14 cellular contexts compared by ENCODE assay signal in genomic region chr6:63526931-63527330, GRCh38. TPM values are rescaled to one million over a fixed set of nuclear protein-coding genes. Genes with fewer than 3 reads are reported as not detected.
DNase-seq lines count a peak whose midpoint lies in the region; ATAC-seq, FAIRE-seq and TF ChIP-seq lines count a peak whose summit lies in the region.
"Had no signal": no experiment of that assay in that cellular context is flagged by ENCODE, and none has a peak within 500 bp of the region (broad histone marks: within the 10 kb centered on the region; RNA-seq: fewer than 3 reads in every experiment).

No MANE protein-coding gene starts in this region.

- H4K20me1 ChIP-seq in IMR-90 (ENCODE audit: insufficient read depth, low read length) = 0 out of 2 replicates have a peak, but pooled peaks cover 3% of the 10 kb centered on the region
- H4K20me1 ChIP-seq in mammary epithelial cell (ENCODE audit: insufficient read depth, low read length) = no peaks in the 10 kb centered on the region
- no peaks in the 10 kb centered on the region for H4K20me1 ChIP-seq in HepG2 (ENCODE audit: insufficient read depth, low read length)
- no peaks in the 10 kb centered on the region for H4K20me1 ChIP-seq in smooth muscle cell (ENCODE audit: low read depth)

- H2AK5ac ChIP-seq in IMR-90 (ENCODE audit: low read depth, low read length) = no peak overlapping the region

- peak overlapping the region; percentile 68; the same call in 1 of the 2 replicates for H4K5ac ChIP-seq in IMR-90 (ENCODE audit: low read depth, low read length)

- no peak overlapping the region for H3K56ac ChIP-seq in IMR-90 (ENCODE audit: extremely low read depth, insufficient read depth, low read length)

- H2BK120ac ChIP-seq in IMR-90 (ENCODE audit: low read depth, low read length) = peak overlapping the region; percentile 47

- no peaks in the 10 kb centered on the region for H3K79me2 ChIP-seq in mammary epithelial cell (ENCODE audit: insufficient read depth, low read length)
- H3K79me2 ChIP-seq in HepG2 (ENCODE audit: insufficient read depth, low read length) = peaks cover 80% of the 10 kb centered on the region
- no peaks in the 10 kb centered on the region for H3K79me2 ChIP-seq in smooth muscle cell (ENCODE audit: low read depth)

- no peaks in the 10 kb centered on the region for H3K79me1 ChIP-seq in IMR-90 (ENCODE audit: low read depth in 1 of 2, low read length in 2 of 2)

- H2AK9ac ChIP-seq in IMR-90 (replicated peaks; ENCODE audit: low read depth, low read length, poor library complexity) = no peak overlapping the region

- no peaks in the 10 kb centered on the region for H3K27me3 Mint-ChIP-seq in natural killer cell treated with Interleukin-12 subunit alpha and Interleukin-12 subunit beta and Interleukin-15 and Interleukin-18, amount 100 ng/mL, for 72 hours

- POLR2A ChIA-PET in IMR-90 (lab: Charles Lee; ENCODE audit: unreplicated experiment) = no interaction called here
- POLR2A ChIA-PET in HepG2 (lab: Yijun Ruan, JAX) = interaction anchor here (0.9 to 4.6 kb wide), 14 partner anchors 9 to 174 kb away, joined by 3 to 118 read pairs (median 9); no protein-coding TSS in a partner anchor

- H3K4me2 ChIP-seq in IMR-90 (ENCODE audit: low read depth, low read length) = no peak overlapping the region
- peak overlapping the region; percentile 41 for H3K4me2 ChIP-seq in mammary epithelial cell (ENCODE audit: insufficient read depth, low read depth, low read length)
- peak overlapping the region; percentile 70 for H3K4me2 ChIP-seq in HepG2 (ENCODE audit: low read depth, low read length)
- peak overlapping the region; percentile 67 for H3K4me2 ChIP-seq in smooth muscle cell

- H2AFZ ChIP-seq in IMR-90 (replicated peaks; ENCODE audit: low read length, poor library complexity) = no peak overlapping the region
- peak overlapping the region; percentile 3 for H2AFZ ChIP-seq in mammary epithelial cell (ENCODE audit: low read depth, low read length)
- H2AFZ ChIP-seq in HepG2 (ENCODE audit: low read length) = no peak overlapping the region
- peak overlapping the region; percentile 31 for H2AFZ ChIP-seq in smooth muscle cell (ENCODE audit: low read depth)

- H3K4me1 ChIP-seq in IMR-90 (ENCODE audit: control insufficient read depth, insufficient read depth, low read length) (peaks cover 10% of the 10 kb centered on the region), mammary epithelial cell (ENCODE audit: insufficient read depth, low read length) (peaks cover 33% of the 10 kb centered on the region), HepG2 (ENCODE audit: insufficient read depth, low read length) (peaks cover 89% of the 10 kb centered on the region), smooth muscle cell (ENCODE audit: low read depth) (peaks cover 7% of the 10 kb centered on the region)
- H3K4me1 ChIP-seq: HAP-1 had no signal

- peak overlapping the region; percentile 17 for H2BK5ac ChIP-seq in IMR-90 (ENCODE audit: low read depth, low read length, poor library complexity, severe bottlenecking)

- TF ChIP-seq POLR2A in IMR-90 (IDR thresholded peaks at IDR 0.05; ENCODE audit: low read depth, low read length) (no peak), HepG2 (IDR thresholded peaks at IDR 0.05; ENCODE audit: insufficient read depth in 1 of 2, low read depth in 2 of 2, low read length in 2 of 2) (peak in 1 of 2 experiments; percentile 18; a peak in 1 of 4 replicates)

- no peaks in the 10 kb centered on the region for H3K36me3 Mint-ChIP-seq in natural killer cell treated with Interleukin-12 subunit alpha and Interleukin-12 subunit beta and Interleukin-15 and Interleukin-18, amount 100 ng/mL, for 72 hours

- no peak overlapping the region for H2BK20ac ChIP-seq in IMR-90 (ENCODE audit: low read depth, low read length)

- no peak for ATAC-seq in IMR-90 (ENCODE audit: low read depth)
- ATAC-seq in HepG2 = no peak
- no peak for ATAC-seq in natural killer cell treated with Interleukin-12 subunit alpha and Interleukin-12 subunit beta and Interleukin-15 and Interleukin-18, amount 100 ng/mL, for 72 hours

- no peak overlapping the region; the same call in 1 of the 2 replicates for H3K14ac ChIP-seq in IMR-90 (replicated peaks; ENCODE audit: low read depth, low read length)

- no peak overlapping the region for H4K91ac ChIP-seq in IMR-90 (ENCODE audit: insufficient read depth, low read depth, low read length)

- BruUV-seq in IMR-90 (replicated peaks; lab: Mats Ljungman, UMichigan) (no TSS peak), mammary epithelial cell (replicated peaks; lab: Mats Ljungman, UMichigan) (no TSS peak), HepG2 (replicated peaks; lab: Mats Ljungman, UMichigan) (no TSS peak)

- peaks cover 2% of the 10 kb centered on the region; the same call in 1 of the 2 replicates for H3K9me1 ChIP-seq in IMR-90 (ENCODE audit: insufficient read depth, low read length)

- CTCF ChIA-PET in IMR-90 (lab: Yijun Ruan, JAX) = no interaction called here
- CTCF ChIA-PET in mammary epithelial cell (lab: Charles Lee; ENCODE audit: low non-redundant PET) = no interaction called here
- CTCF ChIA-PET in HepG2 (lab: Yijun Ruan, JAX; ENCODE audit: low intra/inter-chr PET ratio, low total read pairs) = no interaction called here

- intact Hi-C loops in IMR-90 (cut with micrococcal nuclease) = loop anchor here (2.0 to 5.0 kb wide), 2 partner anchors 34 to 45 kb away; partner anchors contain the start of genes LOC128125822 and PTP4A1
- intact Hi-C loops in mammary epithelial cell (cut with micrococcal nuclease) = loop anchor here (1.0 kb wide), 2 partner anchors 10 to 45 kb away; partner anchors contain the start of genes LOC128125822 and PTP4A1
- intact Hi-C loops in HepG2 (cut with micrococcal nuclease; ENCODE audit: unreplicated experiment) = loop anchor here (1.0 kb wide), 3 partner anchors 13 to 47 kb away; no protein-coding TSS in a partner anchor

- H3K9ac ChIP-seq in IMR-90 (ENCODE audit: low read depth, low read length) (no peak overlapping the region), mammary epithelial cell (ENCODE audit: insufficient read depth, low read length) (peak overlapping the region; percentile 14), HepG2 (ENCODE audit: insufficient read depth, low read depth, low read length) (peak overlapping the region; percentile 75), smooth muscle cell (ENCODE audit: low read depth) (peak overlapping the region; percentile 82)

- TF ChIP-seq EP300 in HepG2 (IDR thresholded peaks at IDR 0.05; ENCODE audit: low read depth in 2 of 2, low read length in 2 of 2) (no peak), HepG2 (CRISPR knock-in tag; IDR thresholded peaks at IDR 0.05; ENCODE audit: borderline replicate concordance) (no peak)

- no peak overlapping the region for H4K8ac ChIP-seq in IMR-90 (ENCODE audit: low read depth in 2 of 2, low read length in 2 of 2)

- no peaks in the 10 kb centered on the region for H3K27me3 ChIP-seq in IMR-90 (ENCODE audit: control insufficient read depth, insufficient read depth, low read length)
- no peaks in the 10 kb centered on the region for H3K27me3 ChIP-seq in mammary epithelial cell (ENCODE audit: insufficient read depth, low read length)
- no peaks in the 10 kb centered on the region for H3K27me3 ChIP-seq in HepG2 (ENCODE audit: control insufficient read depth in 1 of 2, insufficient read depth in 2 of 2, low read length in 2 of 2)
- no peaks in the 10 kb centered on the region for H3K27me3 ChIP-seq in smooth muscle cell (ENCODE audit: low read depth)

- H3K9me3 Mint-ChIP-seq in natural killer cell treated with Interleukin-12 subunit alpha and Interleukin-12 subunit beta and Interleukin-15 and Interleukin-18, amount 100 ng/mL, for 72 hours = no peaks in the 10 kb centered on the region

- FAIRE-seq in HepG2 (lab: Jason Lieb, UNC) = no peak

- peaks cover 7 to 20% of the 10 kb centered on the region in 2 donors for H3K4me1 Mint-ChIP-seq in natural killer cell treated with Interleukin-12 subunit alpha and Interleukin-12 subunit beta and Interleukin-15 and Interleukin-18, amount 100 ng/mL, for 72 hours (ENCODE audit: low read depth in 2 of 2)

- H2BK15ac ChIP-seq in IMR-90 (ENCODE audit: low read depth, low read length) = no peak overlapping the region

- no peak for DNase-seq in IMR-90
- DNase-seq in mammary epithelial cell = no peak
- no peak for DNase-seq in HepG2 (ENCODE audit: low spot score)
- no peak for DNase-seq in smooth muscle cell (lab: John Stamatoyannopoulos, UW; ENCODE audit: unreplicated experiment)
- DNase-seq in GOT3 (lab: John Stamatoyannopoulos, UW) = no peak
- DNase-seq in NCI-H446 treated with DMSO at 0.1 percent for 48 hours (lab: John Stamatoyannopoulos, UW) = no peak
- no peak for DNase-seq in natural killer cell treated with Interleukin-12 subunit alpha and Interleukin-12 subunit beta and Interleukin-15 and Interleukin-18, amount 100 ng/mL, for 72 hours (ENCODE audit: low spot score)
- DNase-seq: KG1, NCI-H1436, NCI-H2029, NCI-H2171, NCI-H774 had no signal

- H3K4me3 Mint-ChIP-seq in natural killer cell treated with Interleukin-12 subunit alpha and Interleukin-12 subunit beta and Interleukin-15 and Interleukin-18, amount 100 ng/mL, for 72 hours = no peak overlapping the region

- dilution Hi-C loops in IMR-90 (cut with HindIII; ENCODE audit: low sequenced_read_pairs, unreplicated experiment) = no loop called here
- dilution Hi-C loops in mammary epithelial cell (cut with HindIII; ENCODE audit: low sequenced_read_pairs) = loop anchor here (5.0 kb wide), 1 partner anchor 45 kb away; the partner anchor contains the start of genes LOC128125822 and PTP4A1

- TF ChIP-seq RAD21 in IMR-90 (IDR thresholded peaks at IDR 0.05; ENCODE audit: low read length) = no peak
- no peak for TF ChIP-seq RAD21 in HepG2 (CRISPR knock-in tag; IDR thresholded peaks at IDR 0.05)

- no peak overlapping the region for H3K4me3 ChIP-seq in IMR-90 (ENCODE audit: insufficient read depth, low read depth, low read length)
- H3K4me3 ChIP-seq in mammary epithelial cell (replicated peaks in 1 of 3; ENCODE audit: insufficient read depth in 1 of 3, low read depth in 2 of 3, low read length in 3 of 3) = no peak overlapping the region
- no peak overlapping the region; a peak in 1 of 6 replicates for H3K4me3 ChIP-seq in HepG2 (replicated peaks in 1 of 3; ENCODE audit: insufficient read depth in 1 of 3, low read depth in 2 of 3, low read length in 3 of 3)
- H3K4me3 ChIP-seq in smooth muscle cell = no peak overlapping the region
- H3K4me3 ChIP-seq: HAP-1, SK-N-MC had no signal

- in situ Hi-C loops in IMR-90 (cut with MboI; ENCODE audit: low sequenced_read_pairs) (no loop called here), mammary epithelial cell (cut with MboI; ENCODE audit: low sequenced_read_pairs in 2 of 2) (no loop called here), HepG2 (cut with HindIII; ENCODE audit: extremely low pct_ligation_motif_present, low pct_unique_long_range_greater_than_20kb) (no loop called here)

- H3K4ac ChIP-seq in IMR-90 (ENCODE audit: low read depth, low read length) = no peak overlapping the region

- H3K18ac ChIP-seq in IMR-90 (ENCODE audit: low read depth, low read length) = peak overlapping the region; percentile 78

- H3K36me3 ChIP-seq in IMR-90 (ENCODE audit: control insufficient read depth, insufficient read depth, low read length) (no peaks in the 10 kb centered on the region), mammary epithelial cell (ENCODE audit: insufficient read depth, low read length) (no peaks in the 10 kb centered on the region), HepG2 (replicated peaks in 1 of 2; ENCODE audit: control insufficient read depth in 1 of 2, insufficient read depth in 2 of 2, low read length in 2 of 2) (peaks cover 9 to 25% of the 10 kb centered on the region in 2 experiments), smooth muscle cell (ENCODE audit: low read depth) (no peaks in the 10 kb centered on the region)
- H3K36me3 ChIP-seq: HAP-1 had no signal

- peaks cover 10% of the 10 kb centered on the region for H3F3A ChIP-seq in smooth muscle cell (ENCODE audit: low read depth)

- H3K27ac ChIP-seq in IMR-90 (ENCODE audit: insufficient read depth, low read length) = no peak overlapping the region
- peak overlapping the region; percentile 95 for H3K27ac ChIP-seq in mammary epithelial cell (ENCODE audit: insufficient read depth, low read depth, low read length)
- H3K27ac ChIP-seq in HepG2 (ENCODE audit: extremely low read length, insufficient read depth, low read length) = peak overlapping the region; percentile 82
- H3K27ac ChIP-seq in smooth muscle cell (ENCODE audit: low read depth) = peak overlapping the region; percentile 98
- H3K27ac ChIP-seq: SK-N-MC had no signal

- TF ChIP-seq CTCF in IMR-90 (conservative IDR thresholded peaks at IDR 0.05; ENCODE audit: low read depth, low read length) (no peak), mammary epithelial cell (conservative IDR thresholded peaks at IDR 0.05 in 1 of 2, IDR thresholded peaks at IDR 0.05 in 1 of 2; ENCODE audit: extremely low read depth in 1 of 2, insufficient read depth in 1 of 2, low read depth in 1 of 2, low read length in 2 of 2) (no peak), HepG2 (CRISPR knock-in tag; IDR thresholded peaks at IDR 0.05) (no peak), smooth muscle cell (IDR thresholded peaks at IDR 0.05; ENCODE audit: borderline replicate concordance, insufficient read depth, poor library complexity, severe bottlenecking) (no peak)

- H3K23ac ChIP-seq in IMR-90 (ENCODE audit: low read depth, low read length) = no peak overlapping the region

- no peak overlapping the region for H3K27ac Mint-ChIP-seq in natural killer cell treated with Interleukin-12 subunit alpha and Interleukin-12 subunit beta and Interleukin-15 and Interleukin-18, amount 100 ng/mL, for 72 hours

- H3K9me3 ChIP-seq in IMR-90 (ENCODE audit: control insufficient read depth, insufficient read depth, low read length) = no peaks in the 10 kb centered on the region
- H3K9me3 ChIP-seq in mammary epithelial cell (replicated peaks; ENCODE audit: insufficient read depth, low read length) = no peaks in the 10 kb centered on the region
- no peaks in the 10 kb centered on the region for H3K9me3 ChIP-seq in HepG2 (ENCODE audit: low read length)
- no peaks in the 10 kb centered on the region for H3K9me3 ChIP-seq in smooth muscle cell (replicated peaks; ENCODE audit: low read depth)
- H3K9me3 ChIP-seq: HAP-1 had no signal

RNA-seq across cellular contexts. Expression of gene PTP4A1, which starts 45.3 kb away (rescaled TPM):
- 53.1 and 60.0 TPM in 2 replicates for total RNA-seq in IMR-90 (2012; rRNA removed)
- polyA plus RNA-seq in IMR-90 (2012; rRNA removed) = 16.2 and 31.2 TPM in 2 replicates
- 1.1 and 3.1 TPM in 2 replicates for polyA plus RNA-seq in IMR-90 (2012; cell fraction: cytosol; rRNA removed)
- 1.3 and 21.9 TPM in 2 replicates for polyA plus RNA-seq in IMR-90 (2012; cell fraction: nucleus; rRNA removed; ENCODE audit: low replicate concordance)
- 100 to 1,000 TPM in 1 of 2 donors, 10 to 100 TPM in 1; 90.2 to 175 TPM for total RNA-seq in mammary epithelial cell
- polyA plus RNA-seq in mammary epithelial cell = 42.2 TPM
- 130 TPM for polyA minus RNA-seq in mammary epithelial cell
- total RNA-seq in HepG2 (2016; rRNA removed; fragmentation: Illumina TruSeq; extraction: Trizol) = 376 and 681 TPM in 2 replicates
- total RNA-seq in HepG2 (2016; cell fraction: cytosol; rRNA removed; fragmentation: Illumina TruSeq; extraction: Trizol; ENCODE audit: low read depth) = 72.5 and 82.8 TPM in 2 replicates
- 381 and 654 TPM in 2 replicates for total RNA-seq in HepG2 (2016; cell fraction: insoluble cytoplasmic fraction; rRNA removed; fragmentation: Illumina TruSeq; extraction: Trizol)
- total RNA-seq in HepG2 (2016; cell fraction: membrane; rRNA removed; fragmentation: Illumina TruSeq; extraction: Trizol) = 431 TPM in 2 replicates
- 336 and 365 TPM in 2 replicates for total RNA-seq in HepG2 (2016; cell fraction: nucleus; rRNA removed; fragmentation: Illumina TruSeq; extraction: Trizol)
- 127 and 141 TPM in 2 replicates for polyA plus RNA-seq in HepG2 (2011; rRNA removed)
- polyA plus RNA-seq in HepG2 (2011; cell fraction: cytosol; rRNA removed) = 61.2 and 126 TPM in 2 replicates
- 48.0 and 68.5 TPM in 2 replicates for polyA plus RNA-seq in HepG2 (2011; cell fraction: nucleus; rRNA removed)
- polyA plus RNA-seq in HepG2 (2012) = 273 TPM in 2 replicates
- 53.9 and 75.2 TPM in 2 replicates for polyA plus RNA-seq in HepG2 (2016; cell fraction: cytosol; fragmentation: Illumina TruSeq; extraction: Trizol; ENCODE audit: low read depth)
- 710 and 726 TPM in 2 replicates for polyA plus RNA-seq in HepG2 (2016; cell fraction: insoluble cytoplasmic fraction; fragmentation: Illumina TruSeq; extraction: Trizol; ENCODE audit: low read depth)
- 254 and 286 TPM in 2 replicates for polyA plus RNA-seq in HepG2 (2016; cell fraction: membrane; fragmentation: Illumina TruSeq; extraction: Trizol; ENCODE audit: low read depth)
- 411 and 435 TPM in 2 replicates for polyA plus RNA-seq in HepG2 (2016; cell fraction: nucleus; fragmentation: Illumina TruSeq; extraction: Trizol; ENCODE audit: insufficient read depth, low read depth)
- polyA minus RNA-seq in HepG2 (2011; rRNA and poly(A)+ RNA removed; ENCODE audit: low replicate concordance) = 36.0 and 84.0 TPM in 2 replicates
- 187 and 229 TPM in 2 replicates for polyA minus RNA-seq in HepG2 (2011; cell fraction: cytosol; rRNA and poly(A)+ RNA removed)
- polyA minus RNA-seq in HepG2 (2011; cell fraction: nucleus; rRNA and poly(A)+ RNA removed) = 195 and 232 TPM in 2 replicates
- total RNA-seq in smooth muscle cell = 50.3 and 98.8 TPM in 2 replicates
- polyA plus RNA-seq in smooth muscle cell = 147 and 155 TPM in 2 replicates
- total RNA-seq in natural killer cell treated with Interleukin-12 subunit alpha and Interleukin-12 subunit beta and Interleukin-15 and Interleukin-18, amount 100 ng/mL, for 72 hours = 10 to 100 TPM; 66.4 to 71.3 TPM

Comparison
In these comparisons a context has a peak if more than half of its experiments do, and no peak if none do; other contexts are left out.
1. H2AFZ ChIP-seq: peak in mammary epithelial cell (single experiment) and smooth muscle cell (single experiment); none in IMR-90 (single experiment) and HepG2 (single experiment).